In genomic region chr7:115340828-115341227, GRCh38 we compare ENCODE assay signal across 1 cellular context.
A peak's percentile ranks its signal among the peaks of the same experiment; 100 is the strongest.
TF ChIP-seq lines count a peak whose summit lies in the region.

No MANE protein-coding gene starts in this region.

TF ChIP-seq in HCT116, 20 proteins besides CTCF, POLR2A, EP300 and RAD21 (continued from another document):
- TF ChIP-seq ZBTB33 (IDR thresholded peaks at IDR 0.05; ENCODE audit: extremely low read depth, insufficient replicate concordance, low read length): no peak
- TF ChIP-seq POLR2AphosphoS5 (IDR thresholded peaks at IDR 0.05; ENCODE audit: low read depth, low read length): no peak
- TF ChIP-seq FOSL1 (IDR thresholded peaks at IDR 0.05; ENCODE audit: low read depth): peak; percentile 80
- TF ChIP-seq SP1 (IDR thresholded peaks at IDR 0.05; ENCODE audit: low read depth): peak; percentile 24
- TF ChIP-seq SIN3A (IDR thresholded peaks at IDR 0.05; ENCODE audit: low read depth): no peak
- no peak for TF ChIP-seq CEBPB (IDR thresholded peaks at IDR 0.05; ENCODE audit: low read depth)
- TF ChIP-seq EGR1 (IDR thresholded peaks at IDR 0.05; ENCODE audit: low read depth): no peak
